17 cellular contexts compared by ENCODE assay signal in genomic region chr20:18639501-18639979, GRCh38. TPM values are rescaled to one million over a fixed set of nuclear protein-coding genes. Genes with fewer than 3 reads are reported as not detected.
DNase-seq lines count a peak whose midpoint lies in the region; ATAC-seq and TF ChIP-seq lines count a peak whose summit lies in the region.
"Had no signal": no experiment of that assay in that cellular context is flagged by ENCODE, and none has a peak within 500 bp of the region (broad histone marks: within the 10 kb centered on the region; RNA-seq: fewer than 3 reads in every experiment).

No MANE protein-coding gene starts in this region.

- H3K36me3 Mint-ChIP-seq in memory B cell, result peaks cover 13% of the 10 kb centered on the region

- TF ChIP-seq POLR2A in uterus (IDR thresholded peaks at IDR 0.05), result no peak

- H3K4me1 ChIP-seq in right cardiac atrium (ENCODE audit: control insufficient read depth, insufficient read depth, low read length), result no peaks in the 10 kb centered on the region
- H3K4me1 ChIP-seq in SJCRH30, result no peaks in the 10 kb centered on the region
- H3K4me1 ChIP-seq in uterus, result peaks cover 0 to 6% of the 10 kb centered on the region in 2 donors
- H3K4me1 ChIP-seq: HAP-1, upper lobe of right lung had no signal

- H3K27me3 ChIP-seq in right cardiac atrium (ENCODE audit: control insufficient read depth, insufficient read depth), result no peaks in the 10 kb centered on the region
- no peaks in the 10 kb centered on the region for H3K27me3 ChIP-seq in SJCRH30
- H3K27me3 ChIP-seq in uterus, result no peaks in the 10 kb centered on the region
- H3K27me3 ChIP-seq: upper lobe of right lung had no signal

- DNase-seq in left ventricle myocardium superior (no peak), right cardiac atrium (no peak), SJCRH30 (peak; percentile 17 to 38), memory B cell (ENCODE audit: low spot score in 2 of 2) (no peak), uterus (no peak), NCI-H748 treated with DMSO at 0.1 percent for 48 hours (lab: John Stamatoyannopoulos, UW) (no peak), dedifferentiated amniotic fluid mesenchymal stem cell (ENCODE audit: extremely low spot score) (no peak)
- DNase-seq: ACHN; CD4-positive, alpha-beta memory T cell; endodermal cell; NCI-H1417 treated with DMSO at 0.1 percent for 48 hours; stimulated activated naive CD4-positive, alpha-beta T cell treated with Interleukin-2 at 50 U/mL for 16 hours; upper lobe of right lung had no signal

- intact Hi-C loops in left ventricle myocardium superior (cut with micrococcal nuclease) (loop anchor here (10.0 kb wide), 1 partner anchor 945 kb away; no protein-coding TSS in a partner anchor), right cardiac atrium (cut with DNase I) (loop anchor here in 1 of 4 donors (10.0 kb wide), 1 partner anchor 155 kb away; no protein-coding TSS in a partner anchor), uterus (cut with DNase I; ENCODE audit: low total_unique reads) (no loop called here)

- peak; percentile 76 for ATAC-seq in left ventricle myocardium superior
- ATAC-seq in right cardiac atrium, result no peak
- no peak for ATAC-seq in memory B cell (ENCODE audit: low read depth)
- ATAC-seq in GM18868 (IDR thresholded peaks at IDR 0.05; ENCODE audit: unreplicated experiment), result no peak
- ATAC-seq: K562, upper lobe of right lung had no signal

- peak overlapping the region; percentile 38 for H3K27ac Mint-ChIP-seq in memory B cell
- H3K27ac Mint-ChIP-seq: endodermal cell had no signal

- no peak overlapping the region for H3K27ac ChIP-seq in right cardiac atrium (ENCODE audit: low read length)
- no peak overlapping the region for H3K27ac ChIP-seq in SJCRH30
- peak overlapping the region; percentile 14 to 63 for H3K27ac ChIP-seq in uterus
- H3K27ac ChIP-seq: RWPE1, upper lobe of right lung had no signal

- no peaks in the 10 kb centered on the region for H3K27me3 Mint-ChIP-seq in memory B cell
- H3K27me3 Mint-ChIP-seq: CD4-positive, alpha-beta memory T cell had no signal

- peak overlapping the region; percentile 21 for H3K4me3 Mint-ChIP-seq in memory B cell
- H3K4me3 Mint-ChIP-seq: endodermal cell had no signal

- TF ChIP-seq CTCF in uterus (IDR thresholded peaks at IDR 0.05), result no peak

- H3K4me1 Mint-ChIP-seq in memory B cell, result peaks cover 22% of the 10 kb centered on the region

- H3K9me3 ChIP-seq in right cardiac atrium (ENCODE audit: control insufficient read depth, low read length), result no peaks in the 10 kb centered on the region
- no peaks in the 10 kb centered on the region for H3K9me3 ChIP-seq in SJCRH30 (replicated peaks)
- no peaks in the 10 kb centered on the region for H3K9me3 ChIP-seq in uterus
- H3K9me3 ChIP-seq: HAP-1, upper lobe of right lung had no signal

- no peak overlapping the region for H3K4me3 ChIP-seq in right cardiac atrium (ENCODE audit: low read length)
- H3K4me3 ChIP-seq in SJCRH30, result no peak overlapping the region
- no peak overlapping the region for H3K4me3 ChIP-seq in uterus
- H3K4me3 ChIP-seq: HAP-1, K562, upper lobe of right lung had no signal

- 77% methylated on average over 9 of the region's 9 CpGs for WGBS in right cardiac atrium

- H3K9me3 Mint-ChIP-seq in memory B cell, result peaks cover 2% of the 10 kb centered on the region
- H3K9me3 Mint-ChIP-seq: CD4-positive, alpha-beta memory T cell; endodermal cell had no signal

- H3K36me3 ChIP-seq in SJCRH30 (no peaks in the 10 kb centered on the region), uterus (no peaks in the 10 kb centered on the region)
- H3K36me3 ChIP-seq: upper lobe of right lung had no signal

RNA-seq across cellular contexts. Expression of gene DTD1, which starts 51.7 kb away (rescaled TPM):
- 10.7 TPM for total RNA-seq in left ventricle myocardium superior
- 10 to 100 TPM; 10.5 to 17.8 (median 11.4) TPM for total RNA-seq in right cardiac atrium
- 11.5 TPM for polyA plus RNA-seq in right cardiac atrium
- total RNA-seq in SJCRH30 (2014; rRNA removed; shearing (Covaris generic)), result 65.4 and 66.2 TPM in 2 replicates
- 10 to 100 TPM; 23.4 to 38.3 (median 30.7) TPM for total RNA-seq in uterus

Comparison
In these comparisons a context has a peak if more than half of its experiments do, and no peak if none do; other contexts are left out.
1. DNase-seq: peak in SJCRH30 (2 of 2); none in left ventricle myocardium superior (single experiment), right cardiac atrium (0 of 3), memory B cell (0 of 2), uterus (0 of 2), NCI-H748 treated with DMSO at 0.1 percent for 48 hours (single experiment) and dedifferentiated amniotic fluid mesenchymal stem cell (single experiment).
2. H3K27ac ChIP-seq: peak in uterus (2 of 2); none in right cardiac atrium (single experiment) and SJCRH30 (single experiment).